Comparison of ENCODE assay signal across 8 cellular contexts in genomic region chr20:50415516-50416268, GRCh38.
DNase-seq lines count a peak whose midpoint lies in the region; ATAC-seq and TF ChIP-seq lines count a peak whose summit lies in the region.

No MANE protein-coding gene starts in this region.

- peaks cover 7% of the 10 kb centered on the region for H3K4me1 Mint-ChIP-seq in neural progenitor cell

- DNase-seq in AG08395 (ENCODE audit: low spot score) (peak; percentile 92), RWPE2 (ENCODE audit: low spot score) (peak; percentile 93), fibroblast of peridontal ligament (ENCODE audit: extremely low read depth) (peak; percentile 88), neural progenitor cell (ENCODE audit: low spot score) (peak; percentile 38), foreskin keratinocyte (no peak), DMS114 treated with DMSO at 0.1 percent for 48 hours (lab: John Stamatoyannopoulos, UW; ENCODE audit: unreplicated experiment) (no peak)

- H3K9me3 Mint-ChIP-seq in neural progenitor cell: peaks cover 13% of the 10 kb centered on the region

- ATAC-seq in RWPE2 (ENCODE audit: low read depth): peak; percentile 80
- ATAC-seq in HG03378 (IDR thresholded peaks at IDR 0.05; ENCODE audit: unreplicated experiment): no peak
- no peak for ATAC-seq in foreskin keratinocyte
- ATAC-seq in HG03097 (IDR thresholded peaks at IDR 0.05; ENCODE audit: low FRiP score, unreplicated experiment): no peak

- H3K27ac ChIP-seq in RWPE2 (ENCODE audit: poor library complexity, severe bottlenecking) (peak overlapping the region; percentile 83), neural progenitor cell (no peak overlapping the region), foreskin keratinocyte (no peak overlapping the region)

- H3K4me3 ChIP-seq in RWPE2 (ENCODE audit: severe bottlenecking) (no peak overlapping the region), neural progenitor cell (no peak overlapping the region)

- H3K9ac ChIP-seq in neural progenitor cell: no peak overlapping the region

- TF ChIP-seq CTCF in RWPE2 (IDR thresholded peaks at IDR 0.05; ENCODE audit: poor library complexity, severe bottlenecking) (no peak), neural progenitor cell (IDR thresholded peaks at IDR 0.05) (no peak), foreskin keratinocyte (conservative IDR thresholded peaks at IDR 0.05) (no peak)

- peaks cover 8% of the 10 kb centered on the region for H3F3A ChIP-seq in neural progenitor cell (ENCODE audit: low read depth)

- H3K4me2 ChIP-seq in neural progenitor cell: no peak overlapping the region

- H2AFZ ChIP-seq in neural progenitor cell (replicated peaks): peak overlapping the region; percentile 82

- no peaks in the 10 kb centered on the region for H3K79me2 ChIP-seq in neural progenitor cell (ENCODE audit: low read depth)

- peak overlapping the region; percentile 76 for H3K27ac Mint-ChIP-seq in neural progenitor cell

- peaks cover 21% of the 10 kb centered on the region for H3K4me1 ChIP-seq in RWPE2 (ENCODE audit: insufficient read depth, poor library complexity, severe bottlenecking)
- peaks cover 19% of the 10 kb centered on the region for H3K4me1 ChIP-seq in neural progenitor cell
- no peaks in the 10 kb centered on the region for H3K4me1 ChIP-seq in foreskin keratinocyte

- H3K4me3 Mint-ChIP-seq in neural progenitor cell: no peak overlapping the region

- no peaks in the 10 kb centered on the region for H3K36me3 Mint-ChIP-seq in neural progenitor cell

- H3K27me3 Mint-ChIP-seq in neural progenitor cell (ENCODE audit: insufficient read depth, low read depth): peaks cover 16% of the 10 kb centered on the region

- H3K27me3 ChIP-seq in RWPE2 (ENCODE audit: insufficient read depth, poor library complexity, severe bottlenecking): no peaks in the 10 kb centered on the region
- H3K27me3 ChIP-seq in neural progenitor cell: no peaks in the 10 kb centered on the region
- no peaks in the 10 kb centered on the region for H3K27me3 ChIP-seq in foreskin keratinocyte

- no peaks in the 10 kb centered on the region for H4K20me1 ChIP-seq in neural progenitor cell (ENCODE audit: low read depth)

- H3K9me3 ChIP-seq in RWPE2 (ENCODE audit: severe bottlenecking) (peaks cover 5% of the 10 kb centered on the region), neural progenitor cell (ENCODE audit: low read depth) (no peaks in the 10 kb centered on the region)

- H3K36me3 ChIP-seq in RWPE2 (ENCODE audit: low read depth): no peaks in the 10 kb centered on the region
- no peaks in the 10 kb centered on the region for H3K36me3 ChIP-seq in neural progenitor cell

Comparison
In these comparisons a context has a peak if more than half of its experiments do, and no peak if none do; other contexts are left out.
1. DNase-seq: peak in AG08395 (single experiment), RWPE2 (single experiment), fibroblast of peridontal ligament (single experiment) and neural progenitor cell (single experiment); none in foreskin keratinocyte (0 of 2) and DMS114 treated with DMSO at 0.1 percent for 48 hours (single experiment).